Comparison of ENCODE assay signal across 8 cellular contexts in genomic region chr3:47380601-47381316, GRCh38. TPM values are rescaled to one million over a fixed set of nuclear protein-coding genes. Genes with fewer than 3 reads are reported as not detected.
DNase-seq lines count a peak whose midpoint lies in the region; ATAC-seq and TF ChIP-seq lines count a peak whose summit lies in the region.

TSS of gene PTPN23 (plus strand) at chr3:47381021. CDS start at chr3:47381097, 76 bp downstream.

- peaks cover 33% of the 10 kb centered on the region for H3K4me1 Mint-ChIP-seq in activated T-helper 2 cell treated with anti-CD3 and anti-CD28 coated beads, Interferon-gamma antibody, Interleukin-2, Interleukin-4, amounts not matched to agents 10 μg/mL and 5 μg/mL and 100 μg/mL, durations not matched to agents 14 hours and 24 hours and 36 hours (ENCODE audit: low read depth)
- H3K4me1 Mint-ChIP-seq in naive thymus-derived CD8-positive, alpha-beta T cell = peaks cover 32 to 66% (median 57%) of the 10 kb centered on the region in 4 donors

- H3K9me3 Mint-ChIP-seq in activated T-helper 2 cell treated with anti-CD3 and anti-CD28 coated beads, Interferon-gamma antibody, Interleukin-2, Interleukin-4, amounts not matched to agents 10 μg/mL and 5 μg/mL and 100 μg/mL, durations not matched to agents 14 hours and 24 hours and 36 hours = no peaks in the 10 kb centered on the region
- no peaks in the 10 kb centered on the region for H3K9me3 Mint-ChIP-seq in naive thymus-derived CD8-positive, alpha-beta T cell

- DNase-seq in EH (ENCODE audit: low read depth) (peak; percentile 99), H4 (ENCODE audit: low spot score) (peak; percentile 95), LoVo (ENCODE audit: low spot score) (peak; percentile 99), RWPE2 (ENCODE audit: low spot score) (peak; percentile 98), fibroblast of lung (ENCODE audit: low read depth in 2 of 2) (peak; percentile 98 to 99)
- DNase-seq in activated T-helper 2 cell treated with anti-CD3 and anti-CD28 coated beads, Interferon-gamma antibody, Interleukin-2, Interleukin-4, amounts not matched to agents 10 μg/mL and 5 μg/mL and 100 μg/mL, durations not matched to agents 14 hours and 24 hours and 36 hours (ENCODE audit: low spot score) = peak; percentile 99
- DNase-seq in naive thymus-derived CD8-positive, alpha-beta T cell = peak; percentile 94 to 99 (median 98)
- DNase-seq in stimulated activated naive CD4-positive, alpha-beta T cell (lab: John Stamatoyannopoulos, UW) = peak; percentile 95 to 98 (median 98)

- TF ChIP-seq CTCF in RWPE2 (IDR thresholded peaks at IDR 0.05; ENCODE audit: poor library complexity, severe bottlenecking) = no peak
- no peak for TF ChIP-seq CTCF in fibroblast of lung (conservative IDR thresholded peaks at IDR 0.05 in 1 of 2, IDR thresholded peaks at IDR 0.05 in 1 of 2; ENCODE audit: low read depth in 1 of 2, low read length in 2 of 2)

- no peaks in the 10 kb centered on the region for H3K9me3 ChIP-seq in RWPE2 (ENCODE audit: severe bottlenecking)
- H3K9me3 ChIP-seq in fibroblast of lung (ENCODE audit: control insufficient read depth, insufficient read depth, low read depth, low read length) = no peaks in the 10 kb centered on the region

- peak within 1 kb of the TSS; percentile 95 for H3K9ac ChIP-seq in fibroblast of lung (ENCODE audit: insufficient read depth, low read length)

- H3K4me3 ChIP-seq in RWPE2 (ENCODE audit: severe bottlenecking) (peak within 1 kb of the TSS; percentile 66), fibroblast of lung (replicated peaks in 1 of 4; ENCODE audit: control extremely low read depth in 1 of 4, insufficient read depth in 1 of 4, low read depth in 3 of 4, low read length in 4 of 4) (peak within 1 kb of the TSS; percentile 77 to 96 (median 84))

- peaks cover 17% of the 10 kb centered on the region for H3K36me3 Mint-ChIP-seq in activated T-helper 2 cell treated with anti-CD3 and anti-CD28 coated beads, Interferon-gamma antibody, Interleukin-2, Interleukin-4, amounts not matched to agents 10 μg/mL and 5 μg/mL and 100 μg/mL, durations not matched to agents 14 hours and 24 hours and 36 hours (ENCODE audit: low read depth)
- H3K36me3 Mint-ChIP-seq in naive thymus-derived CD8-positive, alpha-beta T cell = peaks cover 0 to 19% (median 0%) of the 10 kb centered on the region in 3 donors

- intact Hi-C loops in activated T-helper 2 cell treated with anti-CD3 and anti-CD28 coated beads, Interferon-gamma antibody, Interleukin-2, Interleukin-4, amounts not matched to agents 10 μg/mL and 5 μg/mL and 100 μg/mL, durations not matched to agents 14 hours and 24 hours and 36 hours (cut with micrococcal nuclease) = loop anchor here (1.0 to 10.0 kb wide), 4 partner anchors 94 to 366 kb away; partner anchors contain the start of genes ELP6, KIF9, KLHL18 and SCAP

- H3K27me3 ChIP-seq in RWPE2 (ENCODE audit: insufficient read depth, poor library complexity, severe bottlenecking) = no peaks in the 10 kb centered on the region
- no peaks in the 10 kb centered on the region for H3K27me3 ChIP-seq in fibroblast of lung (ENCODE audit: control insufficient read depth, insufficient read depth, low read length)

- H3K4me2 ChIP-seq in fibroblast of lung (ENCODE audit: extremely low read depth, insufficient read depth, low read length) = peak within 1 kb of the TSS; percentile 93

- H3K27ac Mint-ChIP-seq in activated T-helper 2 cell treated with anti-CD3 and anti-CD28 coated beads, Interferon-gamma antibody, Interleukin-2, Interleukin-4, amounts not matched to agents 10 μg/mL and 5 μg/mL and 100 μg/mL, durations not matched to agents 14 hours and 24 hours and 36 hours = peak within 1 kb of the TSS; percentile 100
- peak within 1 kb of the TSS; percentile 95 to 100 (median 100) for H3K27ac Mint-ChIP-seq in naive thymus-derived CD8-positive, alpha-beta T cell

- POLR2A ChIA-PET in naive thymus-derived CD8-positive, alpha-beta T cell (lab: Charles Lee) = interaction anchor here (0.5 to 2.7 kb wide), 10 partner anchors 8 to 1627 kb away, joined by 3 to 13 read pairs (median 6); partner anchors contain the start of genes SCAP, SETD2 and SMARCC1

- no peaks in the 10 kb centered on the region for H3K36me3 ChIP-seq in RWPE2 (ENCODE audit: low read depth)
- no peaks in the 10 kb centered on the region for H3K36me3 ChIP-seq in fibroblast of lung (ENCODE audit: control insufficient read depth, insufficient read depth, low read length)

- peak; percentile 78 for ATAC-seq in RWPE2 (ENCODE audit: low read depth)
- peak; percentile 81 to 82 for ATAC-seq in naive thymus-derived CD8-positive, alpha-beta T cell

- H3K79me2 ChIP-seq in fibroblast of lung (ENCODE audit: control insufficient read depth, insufficient read depth, low read length) = peaks cover 44% of the 10 kb centered on the region

- H3K4me1 ChIP-seq in RWPE2 (ENCODE audit: insufficient read depth, poor library complexity, severe bottlenecking) = no peaks in the 10 kb centered on the region
- peaks cover 3% of the 10 kb centered on the region for H3K4me1 ChIP-seq in fibroblast of lung (ENCODE audit: control insufficient read depth, extremely low read depth, insufficient read depth, low read length)

- H2AFZ ChIP-seq in fibroblast of lung (ENCODE audit: low read length) = peak within 1 kb of the TSS; percentile 28

- peak within 1 kb of the TSS; percentile 100 for H3K4me3 Mint-ChIP-seq in activated T-helper 2 cell treated with anti-CD3 and anti-CD28 coated beads, Interferon-gamma antibody, Interleukin-2, Interleukin-4, amounts not matched to agents 10 μg/mL and 5 μg/mL and 100 μg/mL, durations not matched to agents 14 hours and 24 hours and 36 hours (ENCODE audit: low read depth)
- H3K4me3 Mint-ChIP-seq in naive thymus-derived CD8-positive, alpha-beta T cell = peak within 1 kb of the TSS; percentile 85 to 100 (median 100)

- H3K27ac ChIP-seq in RWPE2 (ENCODE audit: poor library complexity, severe bottlenecking) (peak within 1 kb of the TSS; percentile 72), fibroblast of lung (ENCODE audit: insufficient read depth, low read length) (peak within 1 kb of the TSS; percentile 96)

- no peaks in the 10 kb centered on the region for H4K20me1 ChIP-seq in fibroblast of lung (ENCODE audit: control insufficient read depth, extremely low read depth, insufficient read depth, low read length)

- H3K27me3 Mint-ChIP-seq in activated T-helper 2 cell treated with anti-CD3 and anti-CD28 coated beads, Interferon-gamma antibody, Interleukin-2, Interleukin-4, amounts not matched to agents 10 μg/mL and 5 μg/mL and 100 μg/mL, durations not matched to agents 14 hours and 24 hours and 36 hours (ENCODE audit: low read depth) = no peaks in the 10 kb centered on the region
- H3K27me3 Mint-ChIP-seq in naive thymus-derived CD8-positive, alpha-beta T cell = no peaks in the 10 kb centered on the region

RNA-seq across cellular contexts. Expression of gene PTPN23, which starts in this region (rescaled TPM):
- total RNA-seq in H4 (2014; rRNA removed; shearing (Covaris generic)) = 3.8 and 6.9 TPM in 2 replicates
- total RNA-seq in activated T-helper 2 cell treated with anti-CD3 and anti-CD28 coated beads, Interferon-gamma antibody, Interleukin-2, Interleukin-4, amounts not matched to agents 10 μg/mL and 5 μg/mL and 100 μg/mL, durations not matched to agents 14 hours and 24 hours and 36 hours = 35.7 and 38.3 TPM in 2 replicates
- 11.6 and 19.7 TPM in 2 replicates for total RNA-seq in fibroblast of lung
- 1.5 and 2.7 TPM in 2 replicates for polyA plus RNA-seq in fibroblast of lung
- polyA plus RNA-seq in fibroblast of lung (2012) = 27.4 and 30.1 TPM in 2 replicates
- polyA minus RNA-seq in fibroblast of lung (ENCODE audit: low replicate concordance) = 38.7 and 46.1 TPM in 2 replicates
- 10 to 100 TPM; 49.7 to 63.8 TPM for total RNA-seq in naive thymus-derived CD8-positive, alpha-beta T cell
- 1 to 10 TPM; 3.0 to 3.9 (median 3.8) TPM for polyA plus RNA-seq in naive thymus-derived CD8-positive, alpha-beta T cell

Comparison
In these comparisons a context has a peak if more than half of its experiments do, and no peak if none do; other contexts are left out.
1. Peak in every context shown above with its lines: DNase-seq, ATAC-seq, H3K4me3 ChIP-seq and H3K27ac ChIP-seq.